ENCODE assay signal across 1 cellular context in genomic region chr10:121927841-121928527, GRCh38.
TF ChIP-seq lines count a peak whose summit lies in the region.

Gene ATE1, minus strand, starts transcription at chr10:121928031. Its CDS starts 82 bp downstream, at chr10:121927949.

TF ChIP-seq in K562, 482 proteins besides CTCF, POLR2A, EP300 and RAD21 (continued from another document and continues in another):
- TF ChIP-seq, protein P1, sequence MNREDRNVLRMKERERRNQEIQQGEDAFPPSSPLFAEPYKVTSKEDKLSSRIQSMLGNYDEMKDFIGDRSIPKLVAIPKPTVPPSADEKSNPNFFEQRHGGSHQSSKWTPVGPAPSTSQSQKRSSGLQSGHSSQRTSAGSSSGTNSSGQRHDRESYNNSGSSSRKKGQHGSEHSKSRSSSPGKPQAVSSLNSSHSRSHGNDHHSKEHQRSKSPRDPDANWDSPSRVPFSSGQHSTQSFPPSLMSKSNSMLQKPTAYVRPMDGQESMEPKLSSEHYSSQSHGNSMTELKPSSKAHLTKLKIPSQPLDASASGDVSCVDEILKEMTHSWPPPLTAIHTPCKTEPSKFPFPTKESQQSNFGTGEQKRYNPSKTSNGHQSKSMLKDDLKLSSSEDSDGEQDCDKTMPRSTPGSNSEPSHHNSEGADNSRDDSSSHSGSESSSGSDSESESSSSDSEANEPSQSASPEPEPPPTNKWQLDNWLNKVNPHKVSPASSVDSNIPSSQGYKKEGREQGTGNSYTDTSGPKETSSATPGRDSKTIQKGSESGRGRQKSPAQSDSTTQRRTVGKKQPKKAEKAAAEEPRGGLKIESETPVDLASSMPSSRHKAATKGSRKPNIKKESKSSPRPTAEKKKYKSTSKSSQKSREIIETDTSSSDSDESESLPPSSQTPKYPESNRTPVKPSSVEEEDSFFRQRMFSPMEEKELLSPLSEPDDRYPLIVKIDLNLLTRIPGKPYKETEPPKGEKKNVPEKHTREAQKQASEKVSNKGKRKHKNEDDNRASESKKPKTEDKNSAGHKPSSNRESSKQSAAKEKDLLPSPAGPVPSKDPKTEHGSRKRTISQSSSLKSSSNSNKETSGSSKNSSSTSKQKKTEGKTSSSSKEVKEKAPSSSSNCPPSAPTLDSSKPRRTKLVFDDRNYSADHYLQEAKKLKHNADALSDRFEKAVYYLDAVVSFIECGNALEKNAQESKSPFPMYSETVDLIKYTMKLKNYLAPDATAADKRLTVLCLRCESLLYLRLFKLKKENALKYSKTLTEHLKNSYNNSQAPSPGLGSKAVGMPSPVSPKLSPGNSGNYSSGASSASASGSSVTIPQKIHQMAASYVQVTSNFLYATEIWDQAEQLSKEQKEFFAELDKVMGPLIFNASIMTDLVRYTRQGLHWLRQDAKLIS (CRISPR knock-in tag; IDR thresholded peaks at IDR 0.05): peak; percentile 67; the same call in 1 of the 2 replicates
- TF ChIP-seq FOS (IDR thresholded peaks at IDR 0.05; ENCODE audit: extremely low read depth, insufficient read length) (no peak), NR2C2 (CRISPR knock-in tag; IDR thresholded peaks at IDR 0.05) (no peak), NR2C2 (tag; IDR thresholded peaks at IDR 0.05) (peak; percentile 74), TRIM24 (IDR thresholded peaks at IDR 0.05) (peak in 1 of 2 experiments; percentile 18; a peak in 1 of 4 replicates), SNAPC5 (CRISPR knock-in tag; IDR thresholded peaks at IDR 0.05) (no peak), POLR3A (IDR thresholded peaks at IDR 0.05; ENCODE audit: borderline replicate concordance, extremely low read depth, insufficient read depth, insufficient read length) (no peak), BRCA1 (IDR thresholded peaks at IDR 0.05) (no peak), BRCA1 (CRISPR knock-in tag; IDR thresholded peaks at IDR 0.05) (no peak), GATAD2B (IDR thresholded peaks at IDR 0.05; ENCODE audit: borderline replicate concordance) (peak; percentile 65), SREBF1 (IDR thresholded peaks at IDR 0.05; ENCODE audit: borderline replicate concordance, low read depth, low read length) (no peak), FOXK2 (conservative IDR thresholded peaks at IDR 0.05 in 1 of 2, IDR thresholded peaks at IDR 0.05 in 1 of 2; ENCODE audit: low read depth in 2 of 2) (no peak), ZBED1 (IDR thresholded peaks at IDR 0.05) (no peak), ETS1 (conservative IDR thresholded peaks at IDR 0.05; ENCODE audit: control insufficient read depth, low read depth, low read length) (peak; percentile 69; the same call in 1 of the 2 replicates), TAL1 (IDR thresholded peaks at IDR 0.05) (no peak), LARP7 (IDR thresholded peaks at IDR 0.05) (no peak), CAMTA2 (CRISPR knock-in tag; conservative IDR thresholded peaks at IDR 0.05) (no peak), THAP12 (CRISPR knock-in tag; IDR thresholded peaks at IDR 0.05) (0 out of 2 replicates have a peak, but pooled peaks have one; percentile 60), DPF2 (IDR thresholded peaks at IDR 0.05) (no peak), HMGN3 (IDR thresholded peaks at IDR 0.05; ENCODE audit: borderline replicate concordance, extremely low read depth, insufficient read length, low read depth, low read length) (peak; percentile 62), HDAC6 (IDR thresholded peaks at IDR 0.05; ENCODE audit: low read depth, low read length) (no peak), MAZ (CRISPR knock-in tag; conservative IDR thresholded peaks at IDR 0.05 in 1 of 2, IDR thresholded peaks at IDR 0.05 in 1 of 2) (peak; percentile 15 to 34; a peak in 1 of 4 replicates), IRF1 (CRISPR knock-in tag; IDR thresholded peaks at IDR 0.05; ENCODE audit: borderline replicate concordance) (no peak), HNRNPH1 (optimal IDR thresholded peaks at IDR 0.05; ENCODE audit: low read depth, low read length) (no peak), SIX5 (IDR thresholded peaks at IDR 0.05; ENCODE audit: borderline replicate concordance in 1 of 2, insufficient read depth in 1 of 2, low read depth in 1 of 2, low read length in 2 of 2) (peak; percentile 44 to 60; a peak in 1 of 4 replicates), EP400 (IDR thresholded peaks at IDR 0.05) (peak; percentile 49; the same call in 1 of the 2 replicates), SIN3A (IDR thresholded peaks at IDR 0.05; ENCODE audit: borderline replicate concordance in 2 of 2, control insufficient read depth in 1 of 2, low read depth in 2 of 2, low read length in 2 of 2) (0 out of 4 replicates have a peak, but pooled peaks of 1 of the 2 experiments have one; percentile 17), GTF2A2 (tag; IDR thresholded peaks at IDR 0.05) (no peak), ZBTB11 (CRISPR knock-in tag; IDR thresholded peaks at IDR 0.05) (peak; percentile 70 to 98 (median 88); a peak in 5 of 6 replicates), RFX1 (IDR thresholded peaks at IDR 0.05) (no peak), POLR2AphosphoS5 (IDR thresholded peaks at IDR 0.05; ENCODE audit: control insufficient read depth, insufficient read depth, low read depth, low read length) (peak; percentile 80), SMARCC2 (IDR thresholded peaks at IDR 0.05; ENCODE audit: low read depth) (no peak)
- TF ChIP-seq, protein P2, sequence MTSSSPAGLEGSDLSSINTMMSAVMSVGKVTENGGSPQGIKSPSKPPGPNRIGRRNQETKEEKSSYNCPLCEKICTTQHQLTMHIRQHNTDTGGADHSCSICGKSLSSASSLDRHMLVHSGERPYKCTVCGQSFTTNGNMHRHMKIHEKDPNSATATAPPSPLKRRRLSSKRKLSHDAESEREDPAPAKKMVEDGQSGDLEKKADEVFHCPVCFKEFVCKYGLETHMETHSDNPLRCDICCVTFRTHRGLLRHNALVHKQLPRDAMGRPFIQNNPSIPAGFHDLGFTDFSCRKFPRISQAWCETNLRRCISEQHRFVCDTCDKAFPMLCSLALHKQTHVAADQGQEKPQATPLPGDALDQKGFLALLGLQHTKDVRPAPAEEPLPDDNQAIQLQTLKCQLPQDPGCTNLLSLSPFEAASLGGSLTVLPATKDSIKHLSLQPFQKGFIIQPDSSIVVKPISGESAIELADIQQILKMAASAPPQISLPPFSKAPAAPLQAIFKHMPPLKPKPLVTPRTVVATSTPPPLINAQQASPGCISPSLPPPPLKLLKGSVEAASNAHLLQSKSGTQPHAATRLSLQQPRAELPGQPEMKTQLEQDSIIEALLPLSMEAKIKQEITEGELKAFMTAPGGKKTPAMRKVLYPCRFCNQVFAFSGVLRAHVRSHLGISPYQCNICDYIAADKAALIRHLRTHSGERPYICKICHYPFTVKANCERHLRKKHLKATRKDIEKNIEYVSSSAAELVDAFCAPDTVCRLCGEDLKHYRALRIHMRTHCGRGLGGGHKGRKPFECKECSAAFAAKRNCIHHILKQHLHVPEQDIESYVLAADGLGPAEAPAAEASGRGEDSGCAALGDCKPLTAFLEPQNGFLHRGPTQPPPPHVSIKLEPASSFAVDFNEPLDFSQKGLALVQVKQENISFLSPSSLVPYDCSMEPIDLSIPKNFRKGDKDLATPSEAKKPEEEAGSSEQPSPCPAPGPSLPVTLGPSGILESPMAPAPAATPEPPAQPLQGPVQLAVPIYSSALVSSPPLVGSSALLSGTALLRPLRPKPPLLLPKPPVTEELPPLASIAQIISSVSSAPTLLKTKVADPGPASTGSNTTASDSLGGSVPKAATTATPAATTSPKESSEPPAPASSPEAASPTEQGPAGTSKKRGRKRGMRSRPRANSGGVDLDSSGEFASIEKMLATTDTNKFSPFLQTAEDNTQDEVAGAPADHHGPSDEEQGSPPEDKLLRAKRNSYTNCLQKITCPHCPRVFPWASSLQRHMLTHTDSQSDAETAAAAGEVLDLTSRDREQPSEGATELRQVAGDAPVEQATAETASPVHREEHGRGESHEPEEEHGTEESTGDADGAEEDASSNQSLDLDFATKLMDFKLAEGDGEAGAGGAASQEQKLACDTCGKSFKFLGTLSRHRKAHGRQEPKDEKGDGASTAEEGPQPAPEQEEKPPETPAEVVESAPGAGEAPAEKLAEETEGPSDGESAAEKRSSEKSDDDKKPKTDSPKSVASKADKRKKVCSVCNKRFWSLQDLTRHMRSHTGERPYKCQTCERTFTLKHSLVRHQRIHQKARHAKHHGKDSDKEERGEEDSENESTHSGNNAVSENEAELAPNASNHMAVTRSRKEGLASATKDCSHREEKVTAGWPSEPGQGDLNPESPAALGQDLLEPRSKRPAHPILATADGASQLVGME (CRISPR knock-in tag; IDR thresholded peaks at IDR 0.05): no peak
